ENCODE assay signal across 8 cellular contexts in genomic region chr10:100481462-100482081, GRCh38. TPM values are rescaled to one million over a fixed set of nuclear protein-coding genes. Genes with fewer than 3 reads are reported as not detected.
A peak's percentile ranks its signal among the peaks of the same experiment; 100 is the strongest.
DNase-seq lines count a peak whose midpoint lies in the region; ATAC-seq, FAIRE-seq and TF ChIP-seq lines count a peak whose summit lies in the region.

No MANE protein-coding gene starts in this region.

- peak overlapping the region; percentile 64 for H3K4me3 Mint-ChIP-seq in chondrocyte (ENCODE audit: unreplicated experiment)

- no peaks in the 10 kb centered on the region for H3K36me3 ChIP-seq in kidney (ENCODE audit: control insufficient read depth in 1 of 2, insufficient read depth in 2 of 2, low read length in 2 of 2)

- TF ChIP-seq CTCF in chondrocyte (IDR thresholded peaks at IDR 0.05): no peak
- no peak for TF ChIP-seq CTCF in kidney (IDR thresholded peaks at IDR 0.05; ENCODE audit: borderline replicate concordance, extremely low read depth, insufficient read depth)

- H3K4me3 ChIP-seq in kidney (ENCODE audit: low read length in 2 of 2): peak overlapping the region; percentile 60 to 61

- H3K9me3 Mint-ChIP-seq in chondrocyte (ENCODE audit: low read depth): peaks cover 2% of the 10 kb centered on the region

- no peak overlapping the region for H3K27ac ChIP-seq in kidney (ENCODE audit: low read depth in 2 of 2, low read length in 2 of 2)

- FAIRE-seq in kidney (lab: Jason Lieb, UNC): peak; percentile 84

- peaks cover 45% of the 10 kb centered on the region for H3K27me3 Mint-ChIP-seq in chondrocyte (ENCODE audit: low read depth)

- DNase-seq in AG08396 (ENCODE audit: low spot score) (peak; percentile 92), NCI-H2227 treated with DMSO at 0.1 percent for 48 hours (lab: John Stamatoyannopoulos, UW) (peak; percentile 72), chondrocyte (ENCODE audit: low spot score) (no peak), kidney (peak; percentile 88)
- DNase-seq in stimulated activated CD4-positive, alpha-beta T cell treated with anti-CD3 and anti-CD28 coated beads, Interleukin-15, amount 100 ng/mL, for 1 hour (ENCODE audit: low read depth in 1 of 2, low spot score in 1 of 2): peak; percentile 81 to 92

- H3K4me1 ChIP-seq in kidney (ENCODE audit: control insufficient read depth in 1 of 2, insufficient read depth in 1 of 2, low read depth in 1 of 2, low read length in 2 of 2): peaks cover 0 to 12% of the 10 kb centered on the region in 2 donors

- ATAC-seq in GM18907 (IDR thresholded peaks at IDR 0.05; ENCODE audit: unreplicated experiment): peak; percentile 97
- peak; percentile 99 for ATAC-seq in HG03196 (IDR thresholded peaks at IDR 0.05; ENCODE audit: unreplicated experiment)
- ATAC-seq in activated CD4-positive, CD25-positive, alpha-beta regulatory T cell treated with anti-CD3 and anti-CD28 coated beads, Interleukin-2, amount 50 U/mL, for 24 hours: peak; percentile 97 to 99

- intact Hi-C loops in kidney (cut with DNase I): no loop called here

- peak overlapping the region in 1 of 2 donors; percentile 16 for H3K9ac ChIP-seq in kidney (ENCODE audit: low read length in 2 of 2)

- H3K27ac Mint-ChIP-seq in chondrocyte (ENCODE audit: unreplicated experiment): no peak overlapping the region

- no peaks in the 10 kb centered on the region for H3K9me3 ChIP-seq in kidney (ENCODE audit: control insufficient read depth in 1 of 2, low read length in 2 of 2)

- H3K36me3 Mint-ChIP-seq in chondrocyte (ENCODE audit: low read depth): peaks cover 15% of the 10 kb centered on the region

- H3K4me1 Mint-ChIP-seq in chondrocyte (ENCODE audit: low read depth): peaks cover 19% of the 10 kb centered on the region

RNA-seq across cellular contexts. Expression of gene WNT8B, which starts 18.8 kb away (rescaled TPM):
- total RNA-seq in chondrocyte (not detected in 3 replicates), kidney (not detected)
- polyA plus RNA-seq in kidney (ENCODE audit: insufficient read depth, low read depth, low replicate concordance): 0.60 TPM

RNA-seq across cellular contexts. Expression of gene SEC31B, which starts 38.1 kb away (rescaled TPM):
- total RNA-seq in chondrocyte: 8.5 to 12.4 TPM (median 8.9 TPM) in 3 replicates
- 10.6 TPM for total RNA-seq in kidney
- 5.6 TPM for polyA plus RNA-seq in kidney (ENCODE audit: insufficient read depth, low read depth, low replicate concordance)

RNA-seq across cellular contexts. Expression of gene NDUFB8, which starts 48.1 kb away (rescaled TPM):
- total RNA-seq in chondrocyte (124 to 134 TPM (median 127 TPM) in 3 replicates), kidney (162 TPM)
- polyA plus RNA-seq in kidney (ENCODE audit: insufficient read depth, low read depth, low replicate concordance): 638 TPM

RNA-seq across cellular contexts. Expression of gene HIF1AN, which starts 54.2 kb away (rescaled TPM):
- total RNA-seq in chondrocyte (39.2 to 50.8 TPM (median 43.1 TPM) in 3 replicates), kidney (40.6 TPM)
- polyA plus RNA-seq in kidney (ENCODE audit: insufficient read depth, low read depth, low replicate concordance): 10.9 TPM
